ENCODE assay signal across 8 cellular contexts in the genomic region with DNA sequence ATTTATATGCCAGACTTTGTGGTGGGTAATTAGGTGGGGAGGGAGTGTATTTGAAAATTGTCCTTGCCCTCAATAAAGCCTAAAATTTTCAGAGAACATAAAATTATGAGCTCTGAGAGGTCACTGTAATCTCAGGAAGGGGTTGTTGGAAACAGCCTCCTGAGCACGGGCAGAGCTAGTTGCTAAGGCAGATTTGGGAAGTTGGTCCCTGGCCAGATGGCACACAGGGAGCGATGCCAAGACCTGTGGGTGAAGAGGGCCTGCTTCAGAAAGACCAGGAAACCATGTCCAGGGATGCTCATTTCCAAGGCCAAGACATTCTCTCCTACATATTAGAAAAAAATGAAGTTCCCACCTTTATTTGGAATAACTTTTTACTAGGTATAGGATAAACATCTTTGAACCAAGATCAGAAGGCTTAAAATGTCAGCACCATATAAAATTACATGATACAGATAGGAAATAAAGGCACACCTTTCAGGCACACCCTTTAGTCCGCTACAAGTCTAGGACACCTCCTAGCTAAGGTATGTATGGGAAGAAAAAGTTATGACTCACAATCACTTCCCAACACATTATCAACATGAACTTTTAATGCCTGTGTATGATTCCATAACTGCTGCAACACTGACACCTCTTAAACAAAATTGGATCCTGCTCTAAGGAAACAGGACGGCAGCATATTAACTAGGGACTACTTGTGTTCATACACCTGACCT. TPM values are rescaled to one million over a fixed set of nuclear protein-coding genes. Genes with fewer than 3 reads are reported as not detected.
DNase-seq lines count a peak whose midpoint lies in the region; ATAC-seq and TF ChIP-seq lines count a peak whose summit lies in the region.

No MANE protein-coding gene starts in this region.

- H3K27ac ChIP-seq in mammary epithelial cell (ENCODE audit: insufficient read depth, low read depth, low read length): peak overlapping the region; percentile 96

- H3K27me3 ChIP-seq in mammary epithelial cell (ENCODE audit: insufficient read depth, low read length): no peaks in the 10 kb centered on the region

- dilution Hi-C loops in mammary epithelial cell (cut with HindIII; ENCODE audit: low sequenced_read_pairs): no loop called here

- no peaks in the 10 kb centered on the region for H3K36me3 Mint-ChIP-seq in naive B cell

- H3K36me3 ChIP-seq in mammary epithelial cell (ENCODE audit: insufficient read depth, low read length): no peaks in the 10 kb centered on the region

- H3K9me3 Mint-ChIP-seq in naive B cell: no peaks in the 10 kb centered on the region

- no peaks in the 10 kb centered on the region for H3K9me3 ChIP-seq in mammary epithelial cell (replicated peaks; ENCODE audit: insufficient read depth, low read length)

- TF ChIP-seq CTCF in AG10803 (conservative IDR thresholded peaks at IDR 0.05; ENCODE audit: low read length) (no peak), mammary epithelial cell (conservative IDR thresholded peaks at IDR 0.05 in 1 of 2, IDR thresholded peaks at IDR 0.05 in 1 of 2; ENCODE audit: extremely low read depth in 1 of 2, insufficient read depth in 1 of 2, low read depth in 1 of 2, low read length in 2 of 2) (peak in 1 of 2 donors; percentile 1)

- H3K79me2 ChIP-seq in mammary epithelial cell (ENCODE audit: insufficient read depth, low read length): peaks cover 37% of the 10 kb centered on the region

- H3K4me3 ChIP-seq in AG10803 (ENCODE audit: low read length): no peak overlapping the region
- H3K4me3 ChIP-seq in mammary epithelial cell (replicated peaks in 1 of 3; ENCODE audit: insufficient read depth in 1 of 3, low read depth in 2 of 3, low read length in 3 of 3): peak overlapping the region in 1 of 3 experiments; percentile 94

- peak overlapping the region; percentile 97 for H3K4me2 ChIP-seq in mammary epithelial cell (ENCODE audit: insufficient read depth, low read depth, low read length)

- TSS peak; percentile 32 for BruUV-seq in mammary epithelial cell (replicated peaks; lab: Mats Ljungman, UMichigan)

- DNase-seq in AG10803 (ENCODE audit: low read depth) (peak; percentile 30), LHCN-M2 (ENCODE audit: low read depth) (peak; percentile 78), mammary epithelial cell (peak; percentile 82), naive B cell (no peak)

- H3K27ac Mint-ChIP-seq in naive B cell: peak overlapping the region in 1 of 6 donors; percentile 94

- H3K4me3 Mint-ChIP-seq in naive B cell: peak overlapping the region in 6 of 8 donors; percentile 16 to 99 (median 97)

- H2AFZ ChIP-seq in mammary epithelial cell (ENCODE audit: low read depth, low read length): peak overlapping the region; percentile 29

- H4K20me1 ChIP-seq in mammary epithelial cell (ENCODE audit: insufficient read depth, low read length): no peaks in the 10 kb centered on the region

- CTCF ChIA-PET in mammary epithelial cell (lab: Charles Lee; ENCODE audit: low non-redundant PET): no interaction called here

- intact Hi-C loops in mammary epithelial cell (cut with micrococcal nuclease): loop anchor here (1.0 to 10.0 kb wide), 7 partner anchors 43 to 1252 kb away; no protein-coding TSS in a partner anchor

- peaks cover 32 to 37% (median 33%) of the 10 kb centered on the region in 3 donors for H3K4me1 Mint-ChIP-seq in naive B cell

- ATAC-seq in naive B cell (ENCODE audit: low read depth in 2 of 2) (no peak), GM21447 (IDR thresholded peaks at IDR 0.05; ENCODE audit: unreplicated experiment) (no peak), GM18907 (IDR thresholded peaks at IDR 0.05; ENCODE audit: unreplicated experiment) (no peak), GM21737 (IDR thresholded peaks at IDR 0.05; ENCODE audit: unreplicated experiment) (no peak), GM21360 (IDR thresholded peaks at IDR 0.05; ENCODE audit: unreplicated experiment) (no peak)

- 9% methylated on average over 4 of the region's 4 CpGs for WGBS in mammary epithelial cell (ENCODE audit: low coverage, missing lambda C conversion rate)

- peak overlapping the region; percentile 90 for H3K9ac ChIP-seq in mammary epithelial cell (ENCODE audit: insufficient read depth, low read length)

- H3K27me3 Mint-ChIP-seq in naive B cell: no peaks in the 10 kb centered on the region

- in situ Hi-C loops in mammary epithelial cell (cut with MboI; ENCODE audit: low sequenced_read_pairs in 2 of 2): loop anchor here in 1 of 2 donors (10.0 kb wide), 1 partner anchor 185 kb away; no protein-coding TSS in a partner anchor

- H3K4me1 ChIP-seq in mammary epithelial cell (ENCODE audit: insufficient read depth, low read length): peaks cover 34% of the 10 kb centered on the region

RNA-seq across cellular contexts. Expression of a gene that starts 2.2 kb away (rescaled TPM):
- total RNA-seq in LHCN-M2 (2014; rRNA removed): 34.4 and 36.1 TPM in 2 replicates
- 15.8 TPM for polyA plus RNA-seq in LHCN-M2 (2012)
- 10 to 100 TPM; 85.5 to 88.4 TPM for total RNA-seq in mammary epithelial cell
- 28.1 TPM for polyA plus RNA-seq in mammary epithelial cell
- 104 TPM for polyA minus RNA-seq in mammary epithelial cell
- 10 to 100 TPM; 12.9 to 77.5 (median 19.5) TPM for polyA plus RNA-seq in naive B cell (ENCODE audit: low read depth in 6 of 6)
